In genomic region chr1:190029441-190029840, GRCh38 we compare ENCODE assay signal across 10 cellular contexts.
"Had no signal": no experiment of that assay in that cellular context is flagged by ENCODE, and none has a peak within 500 bp of the region (broad histone marks: within the 10 kb centered on the region; RNA-seq: fewer than 3 reads in every experiment).

No MANE protein-coding gene starts in this region.

- H3K27ac ChIP-seq: gastroesophageal sphincter, neutrophil, skin epidermis had no signal

- H3K27me3 ChIP-seq: gastroesophageal sphincter, neutrophil had no signal

- H3K36me3 ChIP-seq: gastroesophageal sphincter, neutrophil had no signal

- H3K4me1 ChIP-seq: gastroesophageal sphincter had no signal

- H3K4me3 ChIP-seq: gastroesophageal sphincter, skin epidermis had no signal

- DNase-seq: effector memory CD4-positive, alpha-beta T cell; glutamatergic neuron; islet precursor cell; mammary epithelial cell; naive thymus-derived CD4-positive, alpha-beta T cell; stimulated activated naive CD4-positive, alpha-beta T cell; trophoblast cell had no signal

- H3K9me3 ChIP-seq: gastroesophageal sphincter, neutrophil had no signal
